In the genomic region with DNA sequence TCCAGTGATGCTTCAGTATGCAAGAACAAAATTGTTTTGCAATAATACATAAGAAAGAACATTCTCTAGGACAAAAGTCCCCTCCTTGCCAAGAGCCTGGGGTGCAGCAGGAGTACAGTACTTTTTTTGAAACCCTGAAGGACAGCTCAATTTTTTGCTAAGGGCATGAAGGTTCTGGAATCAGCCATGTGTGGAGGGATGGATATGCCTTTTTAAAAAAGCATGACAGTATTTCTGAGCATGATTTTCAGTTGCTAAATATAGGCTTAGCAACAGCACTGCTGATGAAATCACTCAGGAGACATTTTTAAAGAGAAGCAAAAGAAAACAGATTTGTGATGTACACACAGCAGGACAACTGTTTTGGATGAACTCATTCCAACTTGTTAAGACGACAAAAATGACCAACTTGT, we compare ENCODE assay signal across 16 cellular contexts. TPM values are rescaled to one million over a fixed set of nuclear protein-coding genes. Genes with fewer than 3 reads are reported as not detected.
A peak's percentile ranks its signal among the peaks of the same experiment; 100 is the strongest.
DNase-seq lines count a peak whose midpoint lies in the region; ATAC-seq, FAIRE-seq and TF ChIP-seq lines count a peak whose summit lies in the region.
"Had no signal": no experiment of that assay in that cellular context is flagged by ENCODE, and none has a peak within 500 bp of the region (broad histone marks: within the 10 kb centered on the region; RNA-seq: fewer than 3 reads in every experiment).

No MANE protein-coding gene starts in this region.

- H3K9ac ChIP-seq in kidney (ENCODE audit: low read length in 2 of 2): no peak overlapping the region

- no peak overlapping the region for H3K4me2 ChIP-seq in osteoblast (ENCODE audit: insufficient read depth, low read length)

- peaks cover 11% of the 10 kb centered on the region for H3K4me1 ChIP-seq in osteoblast (ENCODE audit: insufficient read depth, low read length)
- H3K4me1 ChIP-seq in kidney (ENCODE audit: control insufficient read depth in 1 of 2, insufficient read depth in 1 of 2, low read depth in 1 of 2, low read length in 2 of 2): peaks cover 0 to 2% of the 10 kb centered on the region in 2 donors

- H3K36me3 ChIP-seq in osteoblast (ENCODE audit: insufficient read depth, low read length) (peaks cover 10% of the 10 kb centered on the region), kidney (ENCODE audit: control insufficient read depth in 1 of 2, insufficient read depth in 2 of 2, low read length in 2 of 2) (peaks cover 17 to 19% of the 10 kb centered on the region in 2 donors)

- intact Hi-C loops in kidney (cut with DNase I): no loop called here

- H3K9me3 ChIP-seq in osteoblast (ENCODE audit: low read depth, low read length) (no peaks in the 10 kb centered on the region), kidney (ENCODE audit: control insufficient read depth in 1 of 2, low read length in 2 of 2) (no peaks in the 10 kb centered on the region)

- TF ChIP-seq CTCF in AG10803 (conservative IDR thresholded peaks at IDR 0.05; ENCODE audit: low read length) (no peak), fibroblast of mammary gland (conservative IDR thresholded peaks at IDR 0.05; ENCODE audit: control insufficient read depth, insufficient read depth, low read depth, low read length) (no peak), osteoblast (IDR thresholded peaks at IDR 0.05; ENCODE audit: extremely low read depth, low read depth, low read length) (no peak), kidney (IDR thresholded peaks at IDR 0.05; ENCODE audit: borderline replicate concordance, extremely low read depth, insufficient read depth) (no peak)

- H3K79me2 ChIP-seq in osteoblast (ENCODE audit: insufficient read depth, low read length): no peaks in the 10 kb centered on the region

- H3K27ac ChIP-seq in osteoblast (ENCODE audit: low read depth, low read length) (peak overlapping the region; percentile 25), kidney (ENCODE audit: low read depth in 2 of 2, low read length in 2 of 2) (no peak overlapping the region)
- H3K27ac ChIP-seq: SK-N-MC had no signal

- DNase-seq in AG10803 (ENCODE audit: low read depth) (peak; percentile 45), MV-4-11 (lab: John Stamatoyannopoulos, UW) (peak; percentile 15), fibroblast of mammary gland (ENCODE audit: low read depth) (peak; percentile 42), osteoblast (ENCODE audit: insufficient read length, low spot score, missing footprints) (peak; percentile 73), kidney (no peak), NCI-H146 (lab: John Stamatoyannopoulos, UW) (no peak), NK-92 (lab: John Stamatoyannopoulos, UW; ENCODE audit: unreplicated experiment) (no peak)
- DNase-seq: activated CD4-positive, alpha-beta T cell treated with anti-CD3 and anti-CD28 coated beads for 48 hours; activated naive CD4-positive, alpha-beta T cell; H9; NCI-H526; occipital lobe had no signal

- no peak overlapping the region for H2AFZ ChIP-seq in osteoblast (ENCODE audit: low read length)

- H3K4me3 ChIP-seq in AG10803 (ENCODE audit: low read length) (no peak overlapping the region), fibroblast of mammary gland (ENCODE audit: control insufficient read depth, low read depth, low read length) (no peak overlapping the region), osteoblast (ENCODE audit: insufficient read depth, low read length) (no peak overlapping the region), kidney (ENCODE audit: low read length in 2 of 2) (no peak overlapping the region)
- H3K4me3 ChIP-seq: SK-N-MC had no signal

- no peak for FAIRE-seq in kidney (lab: Jason Lieb, UNC)
- FAIRE-seq: endometrium, keratinocyte had no signal

- H3K27me3 ChIP-seq in osteoblast (ENCODE audit: insufficient read depth, low read length): no peaks in the 10 kb centered on the region

- no peaks in the 10 kb centered on the region for H4K20me1 ChIP-seq in osteoblast (ENCODE audit: insufficient read depth, low read length)

- ATAC-seq in GM21717 (IDR thresholded peaks at IDR 0.05; ENCODE audit: unreplicated experiment): no peak

RNA-seq across cellular contexts. Expression of gene HBP1, which starts 39.2 kb away (rescaled TPM):
- 166 and 175 TPM in 2 replicates for total RNA-seq in osteoblast
- total RNA-seq in kidney: 64.4 TPM
- polyA plus RNA-seq in kidney (ENCODE audit: insufficient read depth, low read depth, low replicate concordance): 29.3 TPM

Comparison
In these comparisons a context has a peak if more than half of its experiments do, and no peak if none do; other contexts are left out.
1. DNase-seq: peak in AG10803 (single experiment), MV-4-11 (single experiment), fibroblast of mammary gland (single experiment) and osteoblast (single experiment); none in kidney (single experiment), NCI-H146 (single experiment) and NK-92 (single experiment).